ENCODE assay signal across 29 cellular contexts in the genomic region with DNA sequence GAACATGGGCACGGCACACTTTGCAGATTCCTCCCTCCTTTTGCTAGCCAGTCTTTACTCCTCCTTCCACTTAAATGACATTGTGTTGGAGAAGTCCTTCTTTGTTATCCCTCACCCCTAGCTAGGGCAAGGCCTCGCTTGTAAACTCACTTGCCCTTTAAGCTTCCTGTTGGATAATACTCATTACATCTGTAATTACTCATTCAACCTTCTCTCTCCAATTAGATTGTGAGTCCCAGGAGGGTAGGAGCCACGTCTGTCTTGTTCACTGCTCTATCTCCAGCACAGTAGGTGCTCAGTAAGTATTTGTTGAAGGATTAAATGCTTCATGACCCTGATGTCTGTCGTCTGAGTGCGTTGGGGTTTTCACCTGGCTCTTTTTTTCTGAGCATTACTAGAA.
DNase-seq lines count a peak whose midpoint lies in the region; ATAC-seq, FAIRE-seq and TF ChIP-seq lines count a peak whose summit lies in the region.
"Had no signal": no experiment of that assay in that cellular context is flagged by ENCODE, and none has a peak within 500 bp of the region (broad histone marks: within the 10 kb centered on the region; RNA-seq: fewer than 3 reads in every experiment).

No MANE protein-coding gene starts in this region.

- H3K36me3 ChIP-seq in GM23248 (ENCODE audit: low read depth): no peaks in the 10 kb centered on the region
- H3K36me3 ChIP-seq: breast epithelium, right lobe of liver, upper lobe of left lung had no signal

- in situ Hi-C loops in GM23248 (cut with MboI): no loop called here

- CTCF ChIA-PET in A549 (lab: Yijun Ruan, JAX): interaction anchor here (1.1 kb wide), 1 partner anchor 12 kb away, joined by 3 read pairs; no protein-coding TSS in a partner anchor

- peak overlapping the region; percentile 89 to 90; a peak in 5 of 6 replicates for H3K27ac ChIP-seq in A549
- H3K27ac ChIP-seq in GM23248: no peak overlapping the region
- H3K27ac ChIP-seq: breast epithelium, hepatocyte, right lobe of liver, upper lobe of left lung had no signal

- H3K4me1 ChIP-seq in A549: peaks cover 46% of the 10 kb centered on the region
- H3K4me1 ChIP-seq in GM23248 (ENCODE audit: insufficient read depth): peaks cover 14% of the 10 kb centered on the region
- H3K4me1 ChIP-seq: breast epithelium, right lobe of liver had no signal

- no peaks in the 10 kb centered on the region for H4K20me1 ChIP-seq in GM23248 (ENCODE audit: insufficient read depth)

- TF ChIP-seq RAD21 in A549 (conservative IDR thresholded peaks at IDR 0.05 in 1 of 2, IDR thresholded peaks at IDR 0.05 in 1 of 2): no peak

- no peak for FAIRE-seq in A549 (lab: Jason Lieb, UNC)
- FAIRE-seq: frontal cortex, GM12892, GM19239, HepG2 had no signal

- TF ChIP-seq POLR2A in A549 (IDR thresholded peaks at IDR 0.05; ENCODE audit: low read length): no peak

- no peak for TF ChIP-seq CTCF in A549 (IDR thresholded peaks at IDR 0.05)
- no peak for TF ChIP-seq CTCF in fibroblast of mammary gland (conservative IDR thresholded peaks at IDR 0.05; ENCODE audit: control insufficient read depth, insufficient read depth, low read depth, low read length)

- no peak overlapping the region for H3K4me2 ChIP-seq in A549
- no peak overlapping the region for H3K4me2 ChIP-seq in GM23248 (ENCODE audit: unreplicated experiment)
- H3K4me2 ChIP-seq: hepatocyte had no signal

- H3F3A ChIP-seq in GM23248 (ENCODE audit: insufficient read depth): peaks cover 17% of the 10 kb centered on the region

- DNase-seq in A549 (ENCODE audit: low read depth in 1 of 2, low spot score in 1 of 2): no peak
- peak; percentile 42 for DNase-seq in GM23248
- DNase-seq in RKO (ENCODE audit: low spot score): peak; percentile 3
- peak; percentile 77 for DNase-seq in fibroblast of mammary gland (ENCODE audit: low read depth)
- no peak for DNase-seq in ureter (ENCODE audit: low spot score)
- DNase-seq in NCI-H446 treated with DMSO at 0.1 percent for 48 hours (lab: John Stamatoyannopoulos, UW): no peak
- DNase-seq in activated gamma-delta T cell (lab: John Stamatoyannopoulos, UW): no peak
- DNase-seq: activated CD4-positive, alpha-beta memory T cell treated with anti-CD3 and anti-CD28 coated beads, Interleukin-2, amount 10 ng/mL, durations not matched to agents 7 days and 5 days; activated gamma-delta T cell treated with Interleukin-2 at 50 U/mL for 16 hours; activated T-cell treated with anti-CD3 and anti-CD28 coated beads for 4 hours; cortex of kidney; left ventricle myocardium superior; NCI-H1417; NCI-H2107; NCI-H774; nephron progenitor cell; posterior cingulate gyrus; right lobe of liver; Right ventricle myocardium superior; SW 1271; upper lobe of left lung had no signal

- 66% methylated on average over 5 of the region's 5 CpGs for WGBS in A549 (ENCODE audit: missing lambda C conversion rate)
- 40 to 49% methylated on average over 5 of the region's 5 CpGs for WGBS in GM23248 (ENCODE audit: low coverage in 1 of 2, low lambda C conversion rate in 2 of 2, missing lambda C conversion rate in 2 of 2), 2 experiments

- H2AFZ ChIP-seq in GM23248: no peak overlapping the region
- H2AFZ ChIP-seq: hepatocyte had no signal

- no peak overlapping the region for H3K4me3 ChIP-seq in A549
- no peak overlapping the region for H3K4me3 ChIP-seq in GM23248
- H3K4me3 ChIP-seq in fibroblast of mammary gland (ENCODE audit: control insufficient read depth, low read depth, low read length): no peak overlapping the region
- H3K4me3 ChIP-seq: breast epithelium, hepatocyte, right lobe of liver, upper lobe of left lung had no signal

- no peaks in the 10 kb centered on the region for H3K79me2 ChIP-seq in GM23248 (ENCODE audit: insufficient read depth)
- H3K79me2 ChIP-seq: hepatocyte had no signal

- H3K27me3 ChIP-seq in GM23248 (replicated peaks; ENCODE audit: insufficient read depth): peaks cover 2% of the 10 kb centered on the region; the same call in 1 of the 2 replicates
- H3K27me3 ChIP-seq: breast epithelium, hepatocyte, right lobe of liver, upper lobe of left lung had no signal

- TF ChIP-seq EP300 in A549 (IDR thresholded peaks at IDR 0.05): no peak

- no peaks in the 10 kb centered on the region for H3K9me2 ChIP-seq in GM23248 (ENCODE audit: insufficient read depth)

- POLR2A ChIA-PET in A549 (lab: Yijun Ruan, JAX): no interaction called here

- H3K9me3 ChIP-seq in A549 (no peaks in the 10 kb centered on the region), GM23248 (ENCODE audit: low read depth) (no peaks in the 10 kb centered on the region)
- H3K9me3 ChIP-seq: breast epithelium, right lobe of liver, upper lobe of left lung had no signal

- H3K9ac ChIP-seq in GM23248: no peak overlapping the region

- ATAC-seq in A549 (no peak), HG03175 (IDR thresholded peaks at IDR 0.05; ENCODE audit: unreplicated experiment) (no peak)
- ATAC-seq: activated CD4-positive, CD25-positive, alpha-beta regulatory T cell treated with anti-CD3 and anti-CD28 coated beads, Interleukin-2, amount 50 U/mL, for 24 hours; HepG2; left ventricle myocardium superior; right lobe of liver had no signal

TF ChIP-seq in A549, 52 proteins besides CTCF, POLR2A, EP300 and RAD21:
- TF ChIP-seq MAFK (IDR thresholded peaks at IDR 0.05; ENCODE audit: partially characterized antibody) (no peak), EHMT2 (IDR thresholded peaks at IDR 0.05; ENCODE audit: low read depth) (no peak), CHD4 (IDR thresholded peaks at IDR 0.05; ENCODE audit: borderline replicate concordance) (no peak), FOSB (CRISPR knock-in tag; IDR thresholded peaks at IDR 0.05) (no peak), KDM5A (IDR thresholded peaks at IDR 0.05) (no peak), JUN (IDR thresholded peaks at IDR 0.05) (no peak), CBX8 (IDR thresholded peaks at IDR 0.05) (no peak), TFCP2L1 (CRISPR knock-in tag; IDR thresholded peaks at IDR 0.05) (no peak), FOXS1 (CRISPR knock-in tag; IDR thresholded peaks at IDR 0.05) (no peak), CBX2 (IDR thresholded peaks at IDR 0.05; ENCODE audit: borderline replicate concordance, low read depth) (no peak), RFX5 (IDR thresholded peaks at IDR 0.05) (no peak), ZSCAN20 (CRISPR knock-in tag; IDR thresholded peaks at IDR 0.05) (no peak), ZC3H11A (IDR thresholded peaks at IDR 0.05) (no peak), NR3C1 (IDR thresholded peaks at IDR 0.05) (no peak), HOXB5 (CRISPR knock-in tag; IDR thresholded peaks at IDR 0.05) (no peak)
- TF ChIP-seq, protein P1, sequence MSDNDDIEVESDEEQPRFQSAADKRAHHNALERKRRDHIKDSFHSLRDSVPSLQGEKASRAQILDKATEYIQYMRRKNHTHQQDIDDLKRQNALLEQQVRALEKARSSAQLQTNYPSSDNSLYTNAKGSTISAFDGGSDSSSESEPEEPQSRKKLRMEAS (IDR thresholded peaks at IDR 0.05): no peak
- TF ChIP-seq, protein P2, sequence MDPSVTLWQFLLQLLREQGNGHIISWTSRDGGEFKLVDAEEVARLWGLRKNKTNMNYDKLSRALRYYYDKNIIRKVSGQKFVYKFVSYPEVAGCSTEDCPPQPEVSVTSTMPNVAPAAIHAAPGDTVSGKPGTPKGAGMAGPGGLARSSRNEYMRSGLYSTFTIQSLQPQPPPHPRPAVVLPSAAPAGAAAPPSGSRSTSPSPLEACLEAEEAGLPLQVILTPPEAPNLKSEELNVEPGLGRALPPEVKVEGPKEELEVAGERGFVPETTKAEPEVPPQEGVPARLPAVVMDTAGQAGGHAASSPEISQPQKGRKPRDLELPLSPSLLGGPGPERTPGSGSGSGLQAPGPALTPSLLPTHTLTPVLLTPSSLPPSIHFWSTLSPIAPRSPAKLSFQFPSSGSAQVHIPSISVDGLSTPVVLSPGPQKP (IDR thresholded peaks at IDR 0.05; ENCODE audit: low read depth, low read length): no peak
- TF ChIP-seq, protein P3, sequence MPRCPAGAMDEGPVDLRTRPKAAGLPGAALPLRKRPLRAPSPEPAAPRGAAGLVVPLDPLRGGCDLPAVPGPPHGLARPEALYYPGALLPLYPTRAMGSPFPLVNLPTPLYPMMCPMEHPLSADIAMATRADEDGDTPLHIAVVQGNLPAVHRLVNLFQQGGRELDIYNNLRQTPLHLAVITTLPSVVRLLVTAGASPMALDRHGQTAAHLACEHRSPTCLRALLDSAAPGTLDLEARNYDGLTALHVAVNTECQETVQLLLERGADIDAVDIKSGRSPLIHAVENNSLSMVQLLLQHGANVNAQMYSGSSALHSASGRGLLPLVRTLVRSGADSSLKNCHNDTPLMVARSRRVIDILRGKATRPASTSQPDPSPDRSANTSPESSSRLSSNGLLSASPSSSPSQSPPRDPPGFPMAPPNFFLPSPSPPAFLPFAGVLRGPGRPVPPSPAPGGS (IDR thresholded peaks at IDR 0.05): no peak
TF ChIP-seq in A549: peak in this region for 0.

Comparison
In these comparisons a context has a peak if more than half of its experiments do, and no peak if none do; other contexts are left out.
1. DNase-seq: peak in GM23248 (single experiment), RKO (single experiment) and fibroblast of mammary gland (single experiment); none in A549 (0 of 2), ureter (single experiment), NCI-H446 treated with DMSO at 0.1 percent for 48 hours (single experiment) and activated gamma-delta T cell (single experiment).